ENCODE assay signal across 11 cellular contexts in the genomic region with DNA sequence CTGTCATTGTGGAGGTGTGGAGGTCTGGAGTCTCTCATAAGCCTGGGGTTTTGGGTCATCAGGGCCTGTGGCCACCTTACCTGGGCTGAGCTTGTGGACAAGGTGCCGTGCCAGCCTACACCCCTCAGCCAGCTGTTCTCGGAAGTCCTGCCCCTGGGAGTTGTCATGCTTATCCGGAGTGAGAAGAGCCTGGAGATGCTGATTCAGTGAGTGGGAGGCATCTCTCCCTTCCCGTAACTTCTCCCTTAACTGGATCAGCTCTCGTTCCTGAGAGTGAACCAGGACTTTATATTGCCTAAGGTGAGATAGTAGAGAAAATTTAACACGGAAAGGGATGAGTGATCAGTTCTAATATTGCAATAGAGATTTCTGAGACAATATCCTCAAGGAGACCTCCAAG. TPM values are rescaled to one million over a fixed set of nuclear protein-coding genes. Genes with fewer than 3 reads are reported as not detected.
"Had no signal": no experiment of that assay in that cellular context is flagged by ENCODE, and none has a peak within 500 bp of the region (broad histone marks: within the 10 kb centered on the region; RNA-seq: fewer than 3 reads in every experiment).

No MANE protein-coding gene starts in this region.

- H3K27ac Mint-ChIP-seq: HFFc6, IgD-negative memory B cell had no signal

- H3K4me1 ChIP-seq: HAP-1 had no signal

- H3K4me3 Mint-ChIP-seq: HFFc6, IgD-negative memory B cell had no signal

- H3K27ac ChIP-seq: GM23248, HL-60 had no signal

- H3K4me3 ChIP-seq: GM23248, HAP-1 had no signal

- ATAC-seq: HCT116, HepG2 had no signal

- DNase-seq: GM23248, GOT3, H7, HFFc6 had no signal

- H2AFZ ChIP-seq: GM23248 had no signal

- H3K36me3 Mint-ChIP-seq: IgD-negative memory B cell had no signal

- H3K36me3 ChIP-seq: HAP-1 had no signal

- FAIRE-seq: HepG2 had no signal

- H3K9me3 Mint-ChIP-seq: HFFc6 had no signal

- H3K9ac ChIP-seq: GM23248 had no signal

- H3K9me3 ChIP-seq: HAP-1 had no signal

RNA-seq across cellular contexts. Expression of gene REG4, which starts 30.0 kb away (rescaled TPM):
- total RNA-seq: GM23248, H4, H7, HepG2, HFFc6 had no signal
- polyA plus RNA-seq: GM23248, HepG2, IgD-negative memory B cell had no signal

RNA-seq across cellular contexts. Expression of gene ADAM30, which starts 55.0 kb away (rescaled TPM):
- total RNA-seq: GM23248, H4, H7, HepG2, HFFc6, HT1080 had no signal
- polyA plus RNA-seq: GM23248, HepG2, IgD-negative memory B cell had no signal
